In the genomic region with DNA sequence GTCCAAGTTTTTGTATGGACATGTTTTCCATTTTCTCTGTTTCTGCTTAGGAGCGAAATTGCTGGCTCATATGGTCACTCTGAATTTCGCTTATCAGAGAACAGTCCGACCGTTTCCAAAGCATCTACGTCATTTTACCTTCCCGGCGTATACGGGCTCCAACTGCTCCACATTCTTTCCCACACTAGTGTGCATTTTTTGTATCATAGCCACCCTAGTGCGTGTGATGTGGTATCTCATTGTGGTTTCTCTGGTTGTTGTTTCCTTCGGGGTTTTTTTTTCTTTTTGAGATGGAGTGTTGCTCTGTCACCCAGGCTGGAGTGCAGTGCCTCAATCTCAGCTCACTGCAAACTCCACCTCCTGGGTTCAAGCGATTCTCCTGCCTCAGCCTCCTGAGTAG, we compare ENCODE assay signal across 32 cellular contexts. TPM values are rescaled to one million over a fixed set of nuclear protein-coding genes. Genes with fewer than 3 reads are reported as not detected.
DNase-seq lines count a peak whose midpoint lies in the region; ATAC-seq and TF ChIP-seq lines count a peak whose summit lies in the region.
"Had no signal": no experiment of that assay in that cellular context is flagged by ENCODE, and none has a peak within 500 bp of the region (broad histone marks: within the 10 kb centered on the region; RNA-seq: fewer than 3 reads in every experiment).

No MANE protein-coding gene starts in this region.

- H3K4me3 Mint-ChIP-seq in activated CD8-positive, alpha-beta T cell treated with anti-CD3 and anti-CD28 coated beads, Interleukin-2, amount 10 ng/mL, durations not matched to agents 7 days and 5 days: no peak overlapping the region
- no peak overlapping the region for H3K4me3 Mint-ChIP-seq in activated CD8-positive, alpha-beta T cell treated with anti-CD3 and anti-CD28 coated beads for 36 hours
- H3K4me3 Mint-ChIP-seq: naive B cell; stimulated activated naive CD8-positive, alpha-beta T cell treated with anti-CD3 and anti-CD28 coated beads, Interleukin-15, Interleukin-2, amounts not matched to agents 100 ng/mL and 50 ng/mL, for 24 hours had no signal

- peaks cover 19% of the 10 kb centered on the region for H3K27me3 Mint-ChIP-seq in activated CD8-positive, alpha-beta T cell treated with anti-CD3 and anti-CD28 coated beads, Interleukin-2, amount 10 ng/mL, durations not matched to agents 7 days and 5 days (ENCODE audit: low read depth)
- H3K27me3 Mint-ChIP-seq in activated CD8-positive, alpha-beta T cell treated with anti-CD3 and anti-CD28 coated beads for 36 hours: peaks cover 14% of the 10 kb centered on the region

- CTCF ChIA-PET in activated CD8-positive, alpha-beta T cell treated with anti-CD3 and anti-CD28 coated beads, Interleukin-2, amount 10 ng/mL, durations not matched to agents 7 days and 5 days (lab: Charles Lee): interaction anchor here (0.6 kb wide), 1 partner anchor 871 kb away, joined by 3 read pairs; no protein-coding TSS in a partner anchor
- CTCF ChIA-PET in activated CD8-positive, alpha-beta T cell treated with anti-CD3 and anti-CD28 coated beads for 36 hours (lab: Charles Lee): no interaction called here
- CTCF ChIA-PET in IMR-90 (lab: Yijun Ruan, JAX): no interaction called here

- H3K9me3 ChIP-seq in IMR-90 (ENCODE audit: control insufficient read depth, insufficient read depth, low read length): no peaks in the 10 kb centered on the region
- H3K9me3 ChIP-seq: tibial artery had no signal

- in situ Hi-C loops in IMR-90 (cut with MboI; ENCODE audit: low sequenced_read_pairs): no loop called here

- H2BK120ac ChIP-seq in IMR-90 (ENCODE audit: low read depth, low read length): no peak overlapping the region

- H3K27ac Mint-ChIP-seq in activated CD8-positive, alpha-beta T cell treated with anti-CD3 and anti-CD28 coated beads, Interleukin-2, amount 10 ng/mL, durations not matched to agents 7 days and 5 days: no peak overlapping the region
- H3K27ac Mint-ChIP-seq in activated CD8-positive, alpha-beta T cell treated with anti-CD3 and anti-CD28 coated beads for 36 hours: no peak overlapping the region
- H3K27ac Mint-ChIP-seq: stimulated activated naive CD8-positive, alpha-beta T cell treated with anti-CD3 and anti-CD28 coated beads, Interleukin-15, Interleukin-2, amounts not matched to agents 100 ng/mL and 50 ng/mL, for 24 hours had no signal

- H3K4me2 ChIP-seq in IMR-90 (ENCODE audit: low read depth, low read length): no peak overlapping the region
- H3K4me2 ChIP-seq: A549 had no signal

- no peak for TF ChIP-seq CTCF in activated CD8-positive, alpha-beta T cell treated with anti-CD3 and anti-CD28 coated beads for 36 hours (IDR thresholded peaks at IDR 0.05)
- TF ChIP-seq CTCF in IMR-90 (conservative IDR thresholded peaks at IDR 0.05; ENCODE audit: low read depth, low read length) (no peak), cardiac fibroblast (IDR thresholded peaks at IDR 0.05; ENCODE audit: low read depth, low read length) (no peak)

- dilution Hi-C loops in IMR-90 (cut with HindIII; ENCODE audit: low sequenced_read_pairs, unreplicated experiment): no loop called here

- no TSS peak for BruUV-seq in IMR-90 (replicated peaks; lab: Mats Ljungman, UMichigan)

- no peaks in the 10 kb centered on the region for H3K36me3 Mint-ChIP-seq in activated CD8-positive, alpha-beta T cell treated with anti-CD3 and anti-CD28 coated beads, Interleukin-2, amount 10 ng/mL, durations not matched to agents 7 days and 5 days (ENCODE audit: low read depth)
- H3K36me3 Mint-ChIP-seq in activated CD8-positive, alpha-beta T cell treated with anti-CD3 and anti-CD28 coated beads for 36 hours (ENCODE audit: low read depth): no peaks in the 10 kb centered on the region
- H3K36me3 Mint-ChIP-seq: naive B cell had no signal

- no peaks in the 10 kb centered on the region for H3K36me3 ChIP-seq in IMR-90 (ENCODE audit: control insufficient read depth, insufficient read depth, low read length)
- H3K36me3 ChIP-seq: heart left ventricle, spleen, tibial artery had no signal

- no peak overlapping the region for H2AK5ac ChIP-seq in IMR-90 (ENCODE audit: low read depth, low read length)

- H3K4me1 Mint-ChIP-seq in activated CD8-positive, alpha-beta T cell treated with anti-CD3 and anti-CD28 coated beads, Interleukin-2, amount 10 ng/mL, durations not matched to agents 7 days and 5 days (ENCODE audit: low read depth): peaks cover 15% of the 10 kb centered on the region
- peaks cover 14% of the 10 kb centered on the region for H3K4me1 Mint-ChIP-seq in activated CD8-positive, alpha-beta T cell treated with anti-CD3 and anti-CD28 coated beads for 36 hours (ENCODE audit: low read depth)
- H3K4me1 Mint-ChIP-seq: naive B cell had no signal

- H3K27me3 ChIP-seq in IMR-90 (ENCODE audit: control insufficient read depth, insufficient read depth, low read length): peaks cover 4% of the 10 kb centered on the region

- no peak overlapping the region for H4K8ac ChIP-seq in IMR-90 (ENCODE audit: low read depth in 2 of 2, low read length in 2 of 2)

- H3K56ac ChIP-seq in IMR-90 (ENCODE audit: extremely low read depth, insufficient read depth, low read length): no peak overlapping the region

- no peak overlapping the region for H3K27ac ChIP-seq in IMR-90 (ENCODE audit: insufficient read depth, low read length)
- H3K27ac ChIP-seq: A549, C4-2B, dorsolateral prefrontal cortex, heart left ventricle, spleen, tibial artery had no signal

- TF ChIP-seq RAD21 in IMR-90 (IDR thresholded peaks at IDR 0.05; ENCODE audit: low read length): no peak

- intact Hi-C loops in activated CD8-positive, alpha-beta T cell treated with anti-CD3 and anti-CD28 coated beads for 36 hours (cut with micrococcal nuclease): no loop called here
- intact Hi-C loops in IMR-90 (cut with micrococcal nuclease): no loop called here

- H3K14ac ChIP-seq in IMR-90 (replicated peaks; ENCODE audit: low read depth, low read length): no peak overlapping the region

- H3K23ac ChIP-seq in IMR-90 (ENCODE audit: low read depth, low read length): no peak overlapping the region

- no peaks in the 10 kb centered on the region for H4K20me1 ChIP-seq in IMR-90 (ENCODE audit: insufficient read depth, low read length)

- POLR2A ChIA-PET in activated CD8-positive, alpha-beta T cell treated with anti-CD3 and anti-CD28 coated beads, Interleukin-2, amount 10 ng/mL, durations not matched to agents 7 days and 5 days (lab: Charles Lee): no interaction called here
- POLR2A ChIA-PET in activated CD8-positive, alpha-beta T cell treated with anti-CD3 and anti-CD28 coated beads for 36 hours (lab: Charles Lee): no interaction called here
- POLR2A ChIA-PET in IMR-90 (lab: Charles Lee; ENCODE audit: unreplicated experiment): no interaction called here

- H2AK9ac ChIP-seq in IMR-90 (replicated peaks; ENCODE audit: low read depth, low read length, poor library complexity): no peak overlapping the region

- H3K4me3 ChIP-seq in IMR-90 (ENCODE audit: insufficient read depth, low read depth, low read length) (no peak overlapping the region), cardiac fibroblast (replicated peaks in 1 of 2; ENCODE audit: low read depth in 2 of 2, low read length in 2 of 2) (no peak overlapping the region)
- H3K4me3 ChIP-seq: A549, dorsolateral prefrontal cortex, heart left ventricle, spleen, tibial artery had no signal

- H2BK15ac ChIP-seq in IMR-90 (ENCODE audit: low read depth, low read length): no peak overlapping the region

- H3K9ac ChIP-seq in IMR-90 (ENCODE audit: low read depth, low read length): no peak overlapping the region

- H2BK5ac ChIP-seq in IMR-90 (ENCODE audit: low read depth, low read length, poor library complexity, severe bottlenecking): no peak overlapping the region

- H4K91ac ChIP-seq in IMR-90 (ENCODE audit: insufficient read depth, low read depth, low read length): no peak overlapping the region

- no peaks in the 10 kb centered on the region for H3K4me1 ChIP-seq in IMR-90 (ENCODE audit: control insufficient read depth, insufficient read depth, low read length)
- H3K4me1 ChIP-seq: A549, spleen, tibial artery had no signal

- ATAC-seq in activated CD8-positive, alpha-beta T cell treated with anti-CD3 and anti-CD28 coated beads, Interleukin-2, amount 10 ng/mL, durations not matched to agents 7 days and 5 days: no peak
- no peak for ATAC-seq in activated CD8-positive, alpha-beta T cell treated with anti-CD3 and anti-CD28 coated beads for 36 hours
- no peak for ATAC-seq in IMR-90 (ENCODE audit: low read depth)
- ATAC-seq in stimulated activated naive CD8-positive, alpha-beta T cell treated with anti-CD3 and anti-CD28 coated beads, Interleukin-15, Interleukin-2, amounts not matched to agents 100 U/mL and 50 U/mL, for 24 hours: peak; percentile 23
- ATAC-seq: heart left ventricle, left colon had no signal

- 78% methylated on average over 1 of the region's 11 CpGs; no CpG with 5 or more reads in 1 of the 2 experiments for WGBS in IMR-90 (ENCODE audit: extremely low coverage in 2 of 2, insufficient read length in 1 of 2), 2 experiments

- H2AFZ ChIP-seq in IMR-90 (replicated peaks; ENCODE audit: low read length, poor library complexity): no peak overlapping the region

- no peak overlapping the region for H3K18ac ChIP-seq in IMR-90 (ENCODE audit: low read depth, low read length)

- no peaks in the 10 kb centered on the region for H3K79me1 ChIP-seq in IMR-90 (ENCODE audit: low read depth in 1 of 2, low read length in 2 of 2)

- H4K5ac ChIP-seq in IMR-90 (ENCODE audit: low read depth, low read length): no peak overlapping the region

- DNase-seq in activated CD8-positive, alpha-beta T cell treated with anti-CD3 and anti-CD28 coated beads, Interleukin-2, amount 10 ng/mL, durations not matched to agents 7 days and 5 days: peak; percentile 34
- DNase-seq in activated CD8-positive, alpha-beta T cell treated with anti-CD3 and anti-CD28 coated beads for 36 hours: no peak
- DNase-seq in IMR-90: peak; percentile 55
- DNase-seq in cardiac fibroblast (ENCODE audit: low read depth in 2 of 2): peak; percentile 78 to 85
- no peak for DNase-seq in stimulated activated naive CD8-positive, alpha-beta T cell treated with anti-CD3 and anti-CD28 coated beads, Interleukin-15, Interleukin-2, amounts not matched to agents 100 U/mL and 50 U/mL, for 24 hours
- no peak for DNase-seq in NCI-H524 (lab: John Stamatoyannopoulos, UW)
- no peak for DNase-seq in HPDE6-E6E7 (ENCODE audit: extremely low spot score)
- DNase-seq in NCI-H2196 (lab: John Stamatoyannopoulos, UW; ENCODE audit: unreplicated experiment): no peak
- DNase-seq: activated CD4-positive, CD25-positive, alpha-beta regulatory T cell treated with anti-CD3 and anti-CD28 coated beads, Interleukin-2, amount 50 U/mL, for 72 hours; amniotic stem cell; dorsolateral prefrontal cortex; HCEC 1CT; Kasumi-1; left colon; mesenchymal stem cell; naive B cell; NCI-H1048; NCI-H1930; NCI-H2227 treated with DMSO at 0.1 percent for 48 hours; NCI-H774; Right ventricle myocardium superior; spleen; stimulated activated CD4-positive, alpha-beta T cell treated with anti-CD3 and anti-CD28 coated beads, Interleukin-4, amount 100 ng/mL, for 1 hour; tibial artery had no signal

- no peaks in the 10 kb centered on the region for H3K9me3 Mint-ChIP-seq in activated CD8-positive, alpha-beta T cell treated with anti-CD3 and anti-CD28 coated beads, Interleukin-2, amount 10 ng/mL, durations not matched to agents 7 days and 5 days (ENCODE audit: insufficient read depth)
- no peaks in the 10 kb centered on the region for H3K9me3 Mint-ChIP-seq in activated CD8-positive, alpha-beta T cell treated with anti-CD3 and anti-CD28 coated beads for 36 hours
- H3K9me3 Mint-ChIP-seq: stimulated activated naive CD8-positive, alpha-beta T cell treated with anti-CD3 and anti-CD28 coated beads, Interleukin-15, Interleukin-2, amounts not matched to agents 100 ng/mL and 50 ng/mL, for 24 hours had no signal

- H3K9me1 ChIP-seq in IMR-90 (ENCODE audit: insufficient read depth, low read length): no peaks in the 10 kb centered on the region

- H2BK20ac ChIP-seq in IMR-90 (ENCODE audit: low read depth, low read length): no peak overlapping the region

- H3K4ac ChIP-seq in IMR-90 (ENCODE audit: low read depth, low read length): no peak overlapping the region

- TF ChIP-seq POLR2A in IMR-90 (IDR thresholded peaks at IDR 0.05; ENCODE audit: low read depth, low read length): no peak

RNA-seq across cellular contexts. Expression of a gene that starts 31.0 kb away (rescaled TPM):
- total RNA-seq in activated CD8-positive, alpha-beta T cell treated with anti-CD3 and anti-CD28 coated beads, Interleukin-2, amount 10 ng/mL, durations not matched to agents 7 days and 5 days: not detected
- not detected for total RNA-seq in activated CD8-positive, alpha-beta T cell treated with anti-CD3 and anti-CD28 coated beads for 36 hours
- total RNA-seq in IMR-90 (2012; rRNA removed): not detected in 2 replicates
- not detected in 2 replicates for polyA plus RNA-seq in IMR-90 (2012; rRNA removed)
- not detected in 2 replicates for polyA plus RNA-seq in IMR-90 (2012; cell fraction: cytosol; rRNA removed)
- polyA plus RNA-seq in IMR-90 (2012; cell fraction: nucleus; rRNA removed; ENCODE audit: low replicate concordance): not detected in 2 replicates
- total RNA-seq: cardiac septum, endothelial cell of umbilical vein, heart left ventricle, left colon, OCI-LY7, osteocyte, Right ventricle myocardium superior, spleen had no signal
- polyA plus RNA-seq: A549, endothelial cell of umbilical vein, heart left ventricle, spleen had no signal

RNA-seq across cellular contexts. Expression of a gene that starts 40.3 kb away (rescaled TPM):
- total RNA-seq in activated CD8-positive, alpha-beta T cell treated with anti-CD3 and anti-CD28 coated beads, Interleukin-2, amount 10 ng/mL, durations not matched to agents 7 days and 5 days: 1 to 10 TPM in 1 of 2 experiments, under 1 TPM in 1; 0.78 to 1.3 TPM
- not detected for total RNA-seq in activated CD8-positive, alpha-beta T cell treated with anti-CD3 and anti-CD28 coated beads for 36 hours
- not detected in 2 replicates for total RNA-seq in IMR-90 (2012; rRNA removed)
- not detected in 2 replicates for polyA plus RNA-seq in IMR-90 (2012; rRNA removed)
- polyA plus RNA-seq in IMR-90 (2012; cell fraction: cytosol; rRNA removed): not detected in 2 replicates
- not detected in 2 replicates for polyA plus RNA-seq in IMR-90 (2012; cell fraction: nucleus; rRNA removed; ENCODE audit: low replicate concordance)
- total RNA-seq: endothelial cell of umbilical vein, OCI-LY7, osteocyte, spleen had no signal
- polyA plus RNA-seq: A549, endothelial cell of umbilical vein had no signal

RNA-seq across cellular contexts. Expression of a gene that starts 59.4 kb away (rescaled TPM):
- total RNA-seq in activated CD8-positive, alpha-beta T cell treated with anti-CD3 and anti-CD28 coated beads, Interleukin-2, amount 10 ng/mL, durations not matched to agents 7 days and 5 days: 100 to 1,000 TPM; 143 to 156 TPM
- 10 to 100 TPM; 44.4 to 46.6 TPM for total RNA-seq in activated CD8-positive, alpha-beta T cell treated with anti-CD3 and anti-CD28 coated beads for 36 hours
- 24.7 and 28.3 TPM in 2 replicates for total RNA-seq in IMR-90 (2012; rRNA removed)
- 79.7 and 111 TPM in 2 replicates for polyA plus RNA-seq in IMR-90 (2012; rRNA removed)
- 97.0 and 129 TPM in 2 replicates for polyA plus RNA-seq in IMR-90 (2012; cell fraction: cytosol; rRNA removed)
- polyA plus RNA-seq in IMR-90 (2012; cell fraction: nucleus; rRNA removed; ENCODE audit: low replicate concordance): 96.8 and 177 TPM in 2 replicates

Comparison
In these comparisons a context has a peak if more than half of its experiments do, and no peak if none do; other contexts are left out.
1. DNase-seq: peak in activated CD8-positive, alpha-beta T cell treated with anti-CD3 and anti-CD28 coated beads, Interleukin-2, amount 10 ng/mL, durations not matched to agents 7 days and 5 days (single experiment), IMR-90 (single experiment) and cardiac fibroblast (2 of 2); none in activated CD8-positive, alpha-beta T cell treated with anti-CD3 and anti-CD28 coated beads for 36 hours (single experiment), stimulated activated naive CD8-positive, alpha-beta T cell treated with anti-CD3 and anti-CD28 coated beads, Interleukin-15, Interleukin-2, amounts not matched to agents 100 U/mL and 50 U/mL, for 24 hours (single experiment), NCI-H524 (0 of 2), HPDE6-E6E7 (single experiment) and NCI-H2196 (single experiment).